ENCODE assay signal across 15 cellular contexts in the genomic region with DNA sequence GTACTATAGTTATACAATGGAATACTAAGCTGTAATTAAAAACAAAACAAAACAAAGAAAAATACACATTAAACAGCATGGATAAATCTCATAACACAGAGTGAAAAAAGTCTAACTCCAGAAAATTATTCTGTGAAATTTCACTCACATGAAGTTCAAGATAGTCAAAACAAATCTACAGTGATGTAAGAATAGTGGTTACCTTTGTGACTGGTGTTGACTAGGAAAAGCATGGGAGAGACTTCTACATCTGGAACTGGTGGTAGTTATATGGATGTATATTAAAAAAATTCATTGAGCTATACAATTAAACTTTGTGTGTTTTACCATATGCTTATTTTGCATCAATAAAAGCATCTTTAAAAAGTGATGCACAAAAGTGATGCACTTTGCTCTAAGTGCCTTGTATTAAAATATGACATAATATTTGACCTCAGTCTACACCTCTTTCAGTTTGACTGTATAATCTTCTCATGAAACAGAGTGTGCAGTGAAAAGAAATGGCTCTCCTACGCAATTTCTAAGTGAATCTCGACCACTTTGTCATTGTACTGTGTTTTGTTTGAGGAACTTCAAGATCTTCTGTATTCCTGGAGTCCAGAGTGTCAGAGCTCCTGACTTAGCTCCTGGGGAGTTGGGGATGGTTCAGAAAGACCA. TPM values are rescaled to one million over a fixed set of nuclear protein-coding genes. Genes with fewer than 3 reads are reported as not detected.
A peak's percentile ranks its signal among the peaks of the same experiment; 100 is the strongest.
DNase-seq lines count a peak whose midpoint lies in the region; ATAC-seq and TF ChIP-seq lines count a peak whose summit lies in the region.
"Had no signal": no experiment of that assay in that cellular context is flagged by ENCODE, and none has a peak within 500 bp of the region (broad histone marks: within the 10 kb centered on the region; RNA-seq: fewer than 3 reads in every experiment).

No MANE protein-coding gene starts in this region.

- DNase-seq in activated CD8-positive, alpha-beta T cell treated with anti-CD3 and anti-CD28 coated beads for 36 hours, result no peak
- no peak for DNase-seq in activated CD8-positive, alpha-beta T cell treated with anti-CD3 and anti-CD28 coated beads, Interleukin-2, amount 10 ng/mL, durations not matched to agents 7 days and 5 days
- no peak for DNase-seq in immature natural killer cell
- no peak for DNase-seq in effector CD8-positive, alpha-beta T cell (lab: John Stamatoyannopoulos, UW)
- DNase-seq in NCI-H748 (lab: John Stamatoyannopoulos, UW; ENCODE audit: unreplicated experiment), result no peak
- no peak for DNase-seq in stimulated activated CD4-positive, alpha-beta T cell treated with anti-CD3 and anti-CD28 coated beads, Interleukin-4, amount 100 ng/mL, for 4 hours
- DNase-seq: CD4-positive, alpha-beta memory T cell; NCI-H2029; NCI-H774; Right ventricle myocardium superior; small intestine; substantia nigra had no signal

- POLR2A ChIA-PET in activated CD8-positive, alpha-beta T cell treated with anti-CD3 and anti-CD28 coated beads for 36 hours (lab: Charles Lee), result interaction anchor here (0.6 to 1.0 kb wide), 3 partner anchors 9 to 1002 kb away, joined by 3 to 4 read pairs (median 3); no protein-coding TSS in a partner anchor
- POLR2A ChIA-PET in activated CD8-positive, alpha-beta T cell treated with anti-CD3 and anti-CD28 coated beads, Interleukin-2, amount 10 ng/mL, durations not matched to agents 7 days and 5 days (lab: Charles Lee), result no interaction called here

- intact Hi-C loops in activated CD8-positive, alpha-beta T cell treated with anti-CD3 and anti-CD28 coated beads for 36 hours (cut with micrococcal nuclease), result no loop called here

- peaks cover 4% of the 10 kb centered on the region for H3K9me3 Mint-ChIP-seq in activated CD8-positive, alpha-beta T cell treated with anti-CD3 and anti-CD28 coated beads for 36 hours
- H3K9me3 Mint-ChIP-seq in activated CD8-positive, alpha-beta T cell treated with anti-CD3 and anti-CD28 coated beads, Interleukin-2, amount 10 ng/mL, durations not matched to agents 7 days and 5 days (ENCODE audit: insufficient read depth), result peaks cover 5% of the 10 kb centered on the region
- no peaks in the 10 kb centered on the region for H3K9me3 Mint-ChIP-seq in immature natural killer cell
- H3K9me3 Mint-ChIP-seq: CD4-positive, alpha-beta memory T cell had no signal

- H3K4me1 Mint-ChIP-seq in activated CD8-positive, alpha-beta T cell treated with anti-CD3 and anti-CD28 coated beads for 36 hours (ENCODE audit: low read depth), result peaks cover 61% of the 10 kb centered on the region
- peaks cover 69% of the 10 kb centered on the region for H3K4me1 Mint-ChIP-seq in activated CD8-positive, alpha-beta T cell treated with anti-CD3 and anti-CD28 coated beads, Interleukin-2, amount 10 ng/mL, durations not matched to agents 7 days and 5 days (ENCODE audit: low read depth)
- H3K4me1 Mint-ChIP-seq in immature natural killer cell, result peaks cover 92 to 97% of the 10 kb centered on the region in 2 donors

- peak overlapping the region; percentile 60 for H3K27ac Mint-ChIP-seq in activated CD8-positive, alpha-beta T cell treated with anti-CD3 and anti-CD28 coated beads for 36 hours
- H3K27ac Mint-ChIP-seq in activated CD8-positive, alpha-beta T cell treated with anti-CD3 and anti-CD28 coated beads, Interleukin-2, amount 10 ng/mL, durations not matched to agents 7 days and 5 days, result no peak overlapping the region
- H3K27ac Mint-ChIP-seq in immature natural killer cell, result peak overlapping the region; percentile 81 to 98 (median 92)
- H3K27ac Mint-ChIP-seq: mesothelial cell of epicardium had no signal

- TF ChIP-seq CTCF in activated CD8-positive, alpha-beta T cell treated with anti-CD3 and anti-CD28 coated beads for 36 hours (IDR thresholded peaks at IDR 0.05), result no peak

- no peak overlapping the region for H3K4me3 Mint-ChIP-seq in activated CD8-positive, alpha-beta T cell treated with anti-CD3 and anti-CD28 coated beads for 36 hours
- H3K4me3 Mint-ChIP-seq in activated CD8-positive, alpha-beta T cell treated with anti-CD3 and anti-CD28 coated beads, Interleukin-2, amount 10 ng/mL, durations not matched to agents 7 days and 5 days, result no peak overlapping the region
- H3K4me3 Mint-ChIP-seq in immature natural killer cell, result peak overlapping the region in 4 of 5 donors; percentile 2 to 33 (median 26)
- H3K4me3 Mint-ChIP-seq: mesothelial cell of epicardium had no signal

- peak; percentile 31 for ATAC-seq in activated CD8-positive, alpha-beta T cell treated with anti-CD3 and anti-CD28 coated beads for 36 hours
- ATAC-seq in activated CD8-positive, alpha-beta T cell treated with anti-CD3 and anti-CD28 coated beads, Interleukin-2, amount 10 ng/mL, durations not matched to agents 7 days and 5 days, result no peak
- ATAC-seq in GM21717 (IDR thresholded peaks at IDR 0.05; ENCODE audit: unreplicated experiment), result peak; percentile 82
- ATAC-seq in HG03439 (IDR thresholded peaks at IDR 0.05; ENCODE audit: unreplicated experiment), result peak; percentile 81

- CTCF ChIA-PET in activated CD8-positive, alpha-beta T cell treated with anti-CD3 and anti-CD28 coated beads for 36 hours (lab: Charles Lee), result interaction anchor here (1.0 to 1.3 kb wide), 3 partner anchors 26 to 70 kb away, joined by 3 to 4 read pairs (median 3); no protein-coding TSS in a partner anchor
- CTCF ChIA-PET in activated CD8-positive, alpha-beta T cell treated with anti-CD3 and anti-CD28 coated beads, Interleukin-2, amount 10 ng/mL, durations not matched to agents 7 days and 5 days (lab: Charles Lee), result interaction anchor here (1.1 to 1.6 kb wide), 2 partner anchors 32 to 71 kb away, joined by 3 to 8 read pairs; no protein-coding TSS in a partner anchor

- peaks cover 77% of the 10 kb centered on the region for H3K36me3 Mint-ChIP-seq in activated CD8-positive, alpha-beta T cell treated with anti-CD3 and anti-CD28 coated beads for 36 hours (ENCODE audit: low read depth)
- peaks cover 90% of the 10 kb centered on the region for H3K36me3 Mint-ChIP-seq in activated CD8-positive, alpha-beta T cell treated with anti-CD3 and anti-CD28 coated beads, Interleukin-2, amount 10 ng/mL, durations not matched to agents 7 days and 5 days (ENCODE audit: low read depth)
- H3K36me3 Mint-ChIP-seq in immature natural killer cell, result peaks cover 17 to 38% (median 31%) of the 10 kb centered on the region in 3 donors
- H3K36me3 Mint-ChIP-seq: mesothelial cell of epicardium had no signal

- no peaks in the 10 kb centered on the region for H3K27me3 Mint-ChIP-seq in activated CD8-positive, alpha-beta T cell treated with anti-CD3 and anti-CD28 coated beads for 36 hours
- no peaks in the 10 kb centered on the region for H3K27me3 Mint-ChIP-seq in activated CD8-positive, alpha-beta T cell treated with anti-CD3 and anti-CD28 coated beads, Interleukin-2, amount 10 ng/mL, durations not matched to agents 7 days and 5 days (ENCODE audit: low read depth)
- H3K27me3 Mint-ChIP-seq in immature natural killer cell (ENCODE audit: low read depth in 3 of 3), result peaks cover 1 to 14% (median 2%) of the 10 kb centered on the region in 3 donors
- H3K27me3 Mint-ChIP-seq: CD4-positive, alpha-beta memory T cell had no signal

RNA-seq across cellular contexts. Expression of a gene that starts 28.0 kb away (rescaled TPM):
- total RNA-seq in activated CD8-positive, alpha-beta T cell treated with anti-CD3 and anti-CD28 coated beads for 36 hours, result 10 to 100 TPM; 70.8 to 72.2 TPM
- total RNA-seq in activated CD8-positive, alpha-beta T cell treated with anti-CD3 and anti-CD28 coated beads, Interleukin-2, amount 10 ng/mL, durations not matched to agents 7 days and 5 days, result 100 to 1,000 TPM; 154 to 157 TPM
- 100 to 1,000 TPM in 1 of 3 donors, 10 to 100 TPM in 2; 80.6 to 143 (median 91.7) TPM for polyA plus RNA-seq in immature natural killer cell

Comparison
In these comparisons a context has a peak if more than half of its experiments do, and no peak if none do; other contexts are left out.
1. H3K4me3 Mint-ChIP-seq: peak in immature natural killer cell (4 of 5); none in activated CD8-positive, alpha-beta T cell treated with anti-CD3 and anti-CD28 coated beads for 36 hours (single experiment) and activated CD8-positive, alpha-beta T cell treated with anti-CD3 and anti-CD28 coated beads, Interleukin-2, amount 10 ng/mL, durations not matched to agents 7 days and 5 days (single experiment).